Comparison of ENCODE assay signal across 8 cellular contexts in genomic region chr22:28442951-28443876, GRCh38.
DNase-seq lines count a peak whose midpoint lies in the region; ATAC-seq and TF ChIP-seq lines count a peak whose summit lies in the region.

No MANE protein-coding gene starts in this region.

- no peaks in the 10 kb centered on the region for H3K27me3 ChIP-seq in sigmoid colon

- intact Hi-C loops in sigmoid colon (cut with DNase I) = loop anchor here (5.0 to 10.0 kb wide), 3 partner anchors 152 to 421 kb away; no protein-coding TSS in a partner anchor

- peak overlapping the region; percentile 86 for H3K4me3 Mint-ChIP-seq in T-helper 17 cell

- peaks cover 8% of the 10 kb centered on the region for H3K4me1 Mint-ChIP-seq in T-helper 17 cell

- peaks cover 0 to 37% (median 22%) of the 10 kb centered on the region in 4 donors for H3K4me1 ChIP-seq in sigmoid colon

- peak overlapping the region; percentile 74 to 85 (median 77) for H3K27ac ChIP-seq in sigmoid colon

- H3K27ac Mint-ChIP-seq in T-helper 17 cell = peak overlapping the region; percentile 14

- H3K36me3 ChIP-seq in sigmoid colon = no peaks in the 10 kb centered on the region

- WGBS in sigmoid colon, 2 donors = 2% methylated on average over 26 of the region's 26 CpGs

- TF ChIP-seq CTCF in sigmoid colon (IDR thresholded peaks at IDR 0.05) = no peak

- peaks cover 69% of the 10 kb centered on the region for H3K27me3 Mint-ChIP-seq in T-helper 17 cell

- DNase-seq in activated T-cell treated with anti-CD3 and anti-CD28 coated beads for 1 hour (ENCODE audit: low read depth) = peak; percentile 13
- DNase-seq in activated T-cell treated with anti-CD3 and anti-CD28 coated beads for 4 hours = no peak
- DNase-seq in T-helper 17 cell = no peak
- peak; percentile 76 for DNase-seq in dedifferentiated amniotic fluid mesenchymal stem cell (ENCODE audit: extremely low spot score)
- DNase-seq in iris pigment epithelial cell (ENCODE audit: low read depth) = peak; percentile 76
- peak; percentile 84 for DNase-seq in sigmoid colon
- no peak for DNase-seq in NCI-H774 (lab: John Stamatoyannopoulos, UW)

- no peak for TF ChIP-seq EP300 in sigmoid colon (IDR thresholded peaks at IDR 0.05)

- H3K4me3 ChIP-seq in sigmoid colon = peak overlapping the region; percentile 35 to 65 (median 56)

- no peaks in the 10 kb centered on the region for H3K36me3 Mint-ChIP-seq in T-helper 17 cell (ENCODE audit: low read depth)

- H3K9me3 ChIP-seq in T-helper 17 cell (ENCODE audit: control insufficient read depth, low read length, poor library complexity, severe bottlenecking) (no peaks in the 10 kb centered on the region), sigmoid colon (no peaks in the 10 kb centered on the region)

- ATAC-seq in T-helper 17 cell = peak; percentile 40
- no peak for ATAC-seq in GM18870 (IDR thresholded peaks at IDR 0.05; ENCODE audit: unreplicated experiment)

- TF ChIP-seq POLR2A in sigmoid colon (IDR thresholded peaks at IDR 0.05) = peak in 1 of 2 donors; percentile 22

Comparison
In these comparisons a context has a peak if more than half of its experiments do, and no peak if none do; other contexts are left out.
1. DNase-seq: peak in activated T-cell treated with anti-CD3 and anti-CD28 coated beads for 1 hour (single experiment), dedifferentiated amniotic fluid mesenchymal stem cell (single experiment), iris pigment epithelial cell (single experiment) and sigmoid colon (single experiment); none in activated T-cell treated with anti-CD3 and anti-CD28 coated beads for 4 hours (single experiment), T-helper 17 cell (0 of 3) and NCI-H774 (single experiment).